Comparison of ENCODE assay signal across 10 cellular contexts in the genomic region with DNA sequence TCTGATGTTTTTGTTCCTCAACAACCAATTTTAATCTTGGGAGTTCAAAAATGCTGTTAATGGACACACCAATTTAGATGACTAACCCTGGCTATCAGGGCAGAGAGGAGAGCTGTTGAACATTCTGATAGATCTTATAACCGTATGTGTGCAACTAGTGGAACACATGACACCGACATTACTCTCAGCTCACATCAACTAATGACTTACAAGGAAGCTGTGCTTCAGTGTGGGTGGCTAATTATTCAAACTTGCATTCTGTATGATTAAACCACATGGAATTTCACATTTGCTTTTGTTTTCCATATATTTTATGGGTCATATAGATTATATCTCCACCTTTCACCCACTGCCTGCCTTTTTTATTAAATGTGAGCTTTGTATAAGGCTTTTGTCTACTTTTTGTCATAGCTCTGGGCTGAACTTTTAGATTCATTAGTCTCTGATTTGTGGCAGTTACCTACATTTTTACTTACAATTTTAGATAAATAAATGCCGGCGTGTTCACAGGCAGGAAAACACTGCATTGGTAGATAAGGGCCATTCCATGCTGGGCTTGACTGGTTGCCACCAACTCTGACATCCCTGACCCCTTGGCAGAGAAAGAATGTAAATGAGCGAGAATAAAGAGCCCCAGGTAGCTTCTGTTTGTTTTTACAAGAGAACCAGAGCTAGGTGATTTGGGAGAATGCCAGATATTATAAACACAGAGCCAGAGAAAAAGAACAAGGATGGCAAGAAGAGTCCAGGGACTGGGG. TPM values are rescaled to one million over a fixed set of nuclear protein-coding genes. Genes with fewer than 3 reads are reported as not detected.
DNase-seq lines count a peak whose midpoint lies in the region; ATAC-seq, FAIRE-seq and TF ChIP-seq lines count a peak whose summit lies in the region.
"Had no signal": no experiment of that assay in that cellular context is flagged by ENCODE, and none has a peak within 500 bp of the region (broad histone marks: within the 10 kb centered on the region; RNA-seq: fewer than 3 reads in every experiment).

No MANE protein-coding gene starts in this region.

- CTCF ChIA-PET in HepG2 (lab: Yijun Ruan, JAX; ENCODE audit: low intra/inter-chr PET ratio, low total read pairs), result no interaction called here

- H2AFZ ChIP-seq in HepG2 (ENCODE audit: low read length), result no peak overlapping the region

- H3K79me2 ChIP-seq in HepG2 (ENCODE audit: insufficient read depth, low read length), result no peaks in the 10 kb centered on the region

- H3K27ac Mint-ChIP-seq in immature natural killer cell, result no peak overlapping the region

- no peak overlapping the region for H3K4me3 Mint-ChIP-seq in immature natural killer cell

- H3K27me3 Mint-ChIP-seq in immature natural killer cell (ENCODE audit: low read depth in 3 of 3), result peaks cover 0 to 4% (median 2%) of the 10 kb centered on the region in 3 donors

- no peak overlapping the region for H3K4me2 ChIP-seq in HepG2 (ENCODE audit: low read depth, low read length)

- peaks cover 3% of the 10 kb centered on the region for H3K9me3 ChIP-seq in adipocyte (ENCODE audit: control insufficient read depth, low read length)
- no peaks in the 10 kb centered on the region for H3K9me3 ChIP-seq in HepG2 (ENCODE audit: low read length)

- no peak for TF ChIP-seq POLR2A in HepG2 (IDR thresholded peaks at IDR 0.05; ENCODE audit: insufficient read depth in 1 of 2, low read depth in 2 of 2, low read length in 2 of 2)

- H3K36me3 Mint-ChIP-seq in immature natural killer cell, result no peaks in the 10 kb centered on the region

- H3K4me3 ChIP-seq in adipocyte (ENCODE audit: low read length) (no peak overlapping the region), HepG2 (replicated peaks in 1 of 3; ENCODE audit: insufficient read depth in 1 of 3, low read depth in 2 of 3, low read length in 3 of 3) (no peak overlapping the region)

- peaks cover 3 to 18% (median 8%) of the 10 kb centered on the region in 6 donors for H3K9me3 Mint-ChIP-seq in immature natural killer cell

- no peak for FAIRE-seq in HepG2 (lab: Jason Lieb, UNC)

- no peak for ATAC-seq in HepG2
- ATAC-seq in GM21447 (IDR thresholded peaks at IDR 0.05; ENCODE audit: unreplicated experiment), result no peak
- ATAC-seq in GM21825 (IDR thresholded peaks at IDR 0.05; ENCODE audit: unreplicated experiment), result no peak

- BruUV-seq in HepG2 (replicated peaks; lab: Mats Ljungman, UMichigan), result no TSS peak

- DNase-seq in DMS79 treated with DMSO at 0.1 percent for 48 hours (lab: John Stamatoyannopoulos, UW) (peak; percentile 67), NCI-H146 (lab: John Stamatoyannopoulos, UW) (peak; percentile 30), adipocyte (ENCODE audit: low read depth) (peak; percentile 21), HepG2 (ENCODE audit: low spot score) (peak; percentile 29), immature natural killer cell (no peak), NOMO-1 treated with dmso at 0.1 percent for 144 hours (lab: John Stamatoyannopoulos, UW; ENCODE audit: unreplicated experiment) (no peak)

- no peak for TF ChIP-seq RAD21 in HepG2 (CRISPR knock-in tag; IDR thresholded peaks at IDR 0.05)

- H3K4me1 ChIP-seq in adipocyte (ENCODE audit: control insufficient read depth, insufficient read depth, low read length) (no peaks in the 10 kb centered on the region), HepG2 (ENCODE audit: insufficient read depth, low read length) (no peaks in the 10 kb centered on the region)

- TF ChIP-seq CTCF in HepG2 (CRISPR knock-in tag; IDR thresholded peaks at IDR 0.05), result no peak

- in situ Hi-C loops in HepG2 (cut with HindIII; ENCODE audit: extremely low pct_ligation_motif_present, low pct_unique_long_range_greater_than_20kb), result no loop called here

- no peak overlapping the region for H3K9ac ChIP-seq in adipocyte (ENCODE audit: low read length)
- no peak overlapping the region for H3K9ac ChIP-seq in HepG2 (ENCODE audit: insufficient read depth, low read depth, low read length)

- POLR2A ChIA-PET in HepG2 (lab: Yijun Ruan, JAX), result no interaction called here

- H3K27me3 ChIP-seq in adipocyte (replicated peaks; ENCODE audit: control insufficient read depth, insufficient read depth, low read length) (peaks cover 3% of the 10 kb centered on the region), HepG2 (ENCODE audit: control insufficient read depth in 1 of 2, insufficient read depth in 2 of 2, low read length in 2 of 2) (no peaks in the 10 kb centered on the region)

- no peaks in the 10 kb centered on the region for H3K36me3 ChIP-seq in adipocyte (ENCODE audit: control insufficient read depth, insufficient read depth, low read length, severe bottlenecking)
- no peaks in the 10 kb centered on the region for H3K36me3 ChIP-seq in HepG2 (replicated peaks in 1 of 2; ENCODE audit: control insufficient read depth in 1 of 2, insufficient read depth in 2 of 2, low read length in 2 of 2)

- 32% methylated on average over 5 of the region's 5 CpGs for WGBS in HepG2 (ENCODE audit: low lambda C conversion rate)

- H4K20me1 ChIP-seq in HepG2 (ENCODE audit: insufficient read depth, low read length), result no peaks in the 10 kb centered on the region

- H3K27ac ChIP-seq in HepG2 (ENCODE audit: extremely low read length, insufficient read depth, low read length), result no peak overlapping the region
- H3K27ac ChIP-seq: C4-2B had no signal

- no peaks in the 10 kb centered on the region for H3K4me1 Mint-ChIP-seq in immature natural killer cell

- intact Hi-C loops in HepG2 (cut with micrococcal nuclease; ENCODE audit: unreplicated experiment), result no loop called here

- no peak for TF ChIP-seq EP300 in HepG2 (IDR thresholded peaks at IDR 0.05; ENCODE audit: low read depth in 2 of 2, low read length in 2 of 2)
- no peak for TF ChIP-seq EP300 in HepG2 (CRISPR knock-in tag; IDR thresholded peaks at IDR 0.05; ENCODE audit: borderline replicate concordance)

TF ChIP-seq in HepG2, 621 proteins besides CTCF, POLR2A, EP300 and RAD21:
- TF ChIP-seq ZGPAT (CRISPR knock-in tag; IDR thresholded peaks at IDR 0.05) (no peak), CREM (IDR thresholded peaks at IDR 0.05) (no peak), CREM (CRISPR knock-in tag; IDR thresholded peaks at IDR 0.05) (no peak), TSC22D2 (CRISPR knock-in tag; IDR thresholded peaks at IDR 0.05; ENCODE audit: borderline replicate concordance) (no peak)
- TF ChIP-seq, protein P1, sequence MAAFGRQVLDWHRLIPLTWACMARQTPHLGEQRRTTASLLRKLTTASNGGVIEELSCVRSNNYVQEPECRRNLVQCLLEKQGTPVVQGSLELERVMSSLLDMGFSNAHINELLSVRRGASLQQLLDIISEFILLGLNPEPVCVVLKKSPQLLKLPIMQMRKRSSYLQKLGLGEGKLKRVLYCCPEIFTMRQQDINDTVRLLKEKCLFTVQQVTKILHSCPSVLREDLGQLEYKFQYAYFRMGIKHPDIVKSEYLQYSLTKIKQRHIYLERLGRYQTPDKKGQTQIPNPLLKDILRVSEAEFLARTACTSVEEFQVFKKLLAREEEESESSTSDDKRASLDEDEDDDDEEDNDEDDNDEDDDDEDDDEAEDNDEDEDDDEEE (CRISPR knock-in tag; IDR thresholded peaks at IDR 0.05), result no peak

RNA-seq across cellular contexts. Expression of gene LYPD6, which starts 35.6 kb away (rescaled TPM):
- total RNA-seq in HepG2 (2016; rRNA removed; fragmentation: Illumina TruSeq; extraction: Trizol), result 0.06 and 0.07 TPM in 2 replicates
- total RNA-seq in HepG2 (2016; cell fraction: cytosol; rRNA removed; fragmentation: Illumina TruSeq; extraction: Trizol; ENCODE audit: low read depth), result 0.18 TPM in 1 of 2 replicates, not detected in the other
- 0.06 and 0.07 TPM in 2 replicates for total RNA-seq in HepG2 (2016; cell fraction: insoluble cytoplasmic fraction; rRNA removed; fragmentation: Illumina TruSeq; extraction: Trizol)
- 0.03 and 0.10 TPM in 2 replicates for total RNA-seq in HepG2 (2016; cell fraction: membrane; rRNA removed; fragmentation: Illumina TruSeq; extraction: Trizol)
- total RNA-seq in HepG2 (2016; cell fraction: nucleus; rRNA removed; fragmentation: Illumina TruSeq; extraction: Trizol), result 0.13 TPM in 1 of 2 replicates, not detected in the other
- polyA plus RNA-seq in HepG2 (2011; rRNA removed), result 0.01 TPM in 1 of 2 replicates, not detected in the other
- polyA plus RNA-seq in HepG2 (2011; cell fraction: cytosol; rRNA removed), result 0.01 TPM in 2 replicates
- not detected in 2 replicates for polyA plus RNA-seq in HepG2 (2011; cell fraction: nucleus; rRNA removed)
- polyA plus RNA-seq in HepG2 (2012), result 0.05 TPM in 1 of 2 replicates, not detected in the other
- polyA plus RNA-seq in HepG2 (2016; cell fraction: cytosol; fragmentation: Illumina TruSeq; extraction: Trizol; ENCODE audit: low read depth), result 0.12 TPM in 1 of 2 replicates, not detected in the other
- 0.08 TPM in 1 of 2 replicates, not detected in the other for polyA plus RNA-seq in HepG2 (2016; cell fraction: insoluble cytoplasmic fraction; fragmentation: Illumina TruSeq; extraction: Trizol; ENCODE audit: low read depth)
- 0.12 and 0.15 TPM in 2 replicates for polyA plus RNA-seq in HepG2 (2016; cell fraction: membrane; fragmentation: Illumina TruSeq; extraction: Trizol; ENCODE audit: low read depth)
- polyA plus RNA-seq in HepG2 (2016; cell fraction: nucleus; fragmentation: Illumina TruSeq; extraction: Trizol; ENCODE audit: insufficient read depth, low read depth), result 0.18 TPM in 1 of 2 replicates, not detected in the other
- polyA minus RNA-seq in HepG2 (2011; rRNA and poly(A)+ RNA removed; ENCODE audit: low replicate concordance), result 5.9 TPM in 1 of 2 replicates, not detected in the other
- polyA minus RNA-seq in HepG2 (2011; cell fraction: cytosol; rRNA and poly(A)+ RNA removed), result not detected in 2 replicates
- not detected in 2 replicates for polyA minus RNA-seq in HepG2 (2011; cell fraction: nucleus; rRNA and poly(A)+ RNA removed)
- polyA plus RNA-seq in immature natural killer cell, result under 1 TPM in 1 of 3 donors, not detected in 2; 0.10 TPM
- total RNA-seq: activated CD8-positive, alpha-beta memory T cell treated with anti-CD3 and anti-CD28 coated beads for 36 hours had no signal

Comparison
In these comparisons a context has a peak if more than half of its experiments do, and no peak if none do; other contexts are left out.
1. DNase-seq: peak in DMS79 treated with DMSO at 0.1 percent for 48 hours (single experiment), NCI-H146 (single experiment), adipocyte (single experiment) and HepG2 (single experiment); none in immature natural killer cell (0 of 3) and NOMO-1 treated with dmso at 0.1 percent for 144 hours (single experiment).